In genomic region chr20:41469868-41470267, GRCh38 we compare ENCODE assay signal across 20 cellular contexts.
DNase-seq lines count a peak whose midpoint lies in the region; ATAC-seq and TF ChIP-seq lines count a peak whose summit lies in the region.
"Had no signal": no experiment of that assay in that cellular context is flagged by ENCODE, and none has a peak within 500 bp of the region (broad histone marks: within the 10 kb centered on the region; RNA-seq: fewer than 3 reads in every experiment).

No MANE protein-coding gene starts in this region.

- no peak overlapping the region for H4K8ac ChIP-seq in H9 (replicated peaks; ENCODE audit: insufficient read length, low read depth, low read length)

- no peaks in the 10 kb centered on the region for H3K23me2 ChIP-seq in H9 (ENCODE audit: insufficient read length, low read depth, low read length, poor library complexity, severe bottlenecking)

- no peak overlapping the region for H2BK12ac ChIP-seq in H9 (ENCODE audit: insufficient read length, low read depth, low read length)

- H2AK5ac ChIP-seq in H9 (ENCODE audit: insufficient read length, low read length) = no peak overlapping the region

- no peaks in the 10 kb centered on the region for H3K79me1 ChIP-seq in H9 (ENCODE audit: insufficient read depth, low read depth, low read length, poor library complexity, severe bottlenecking)

- H3K9ac ChIP-seq in H9 (ENCODE audit: extremely low read depth, insufficient read length, low read length) (no peak overlapping the region), PC-3 (ENCODE audit: low read length) (no peak overlapping the region)

- POLR2A ChIA-PET in HEK293 (lab: Yijun Ruan, JAX) (no interaction called here), PC-3 (lab: Charles Lee; ENCODE audit: unreplicated experiment) (no interaction called here)

- H3K23ac ChIP-seq in H9 (ENCODE audit: insufficient read length, low read depth, low read length) = no peak overlapping the region

- H3K56ac ChIP-seq in H9 (ENCODE audit: insufficient read length, low read depth, low read length) = no peak overlapping the region

- H4K20me1 ChIP-seq in H9 (ENCODE audit: control insufficient read depth, insufficient read depth, insufficient read length) (no peaks in the 10 kb centered on the region), PC-3 (ENCODE audit: low read length) (no peaks in the 10 kb centered on the region)

- BruUV-seq in PC-3 (replicated peaks; lab: Mats Ljungman, UMichigan) = no TSS peak

- TF ChIP-seq POLR2A in upper lobe of left lung (IDR thresholded peaks at IDR 0.05) (no peak), suprapubic skin (IDR thresholded peaks at IDR 0.05) (no peak)

- H3K4me1 ChIP-seq in HEK293 (ENCODE audit: control insufficient read depth, insufficient read depth, low read length) (no peaks in the 10 kb centered on the region), H9 (ENCODE audit: insufficient read depth, low read length) (no peaks in the 10 kb centered on the region), upper lobe of left lung (no peaks in the 10 kb centered on the region), suprapubic skin (peaks cover under 1% of the 10 kb centered on the region), PC-3 (ENCODE audit: insufficient read depth, low read length) (no peaks in the 10 kb centered on the region)
- H3K4me1 ChIP-seq: BE2C had no signal

- no CpG with 5 or more reads among the region's 3 CpGs for WGBS in H9 (ENCODE audit: extremely low coverage, insufficient read length, low lambda C conversion rate)
- WGBS in upper lobe of left lung, 2 donors = 86% methylated on average over 3 of the region's 3 CpGs
- 49% methylated on average over 3 of the region's 3 CpGs for WGBS in suprapubic skin

- H3K9me3 ChIP-seq in HEK293 (ENCODE audit: control insufficient read depth, insufficient read depth, low read depth, low read length) (no peaks in the 10 kb centered on the region), H9 (ENCODE audit: control insufficient read depth, low read depth, low read length) (no peaks in the 10 kb centered on the region), upper lobe of left lung (peaks cover 0 to 3% (median 0%) of the 10 kb centered on the region in 4 donors), suprapubic skin (no peaks in the 10 kb centered on the region), PC-3 (ENCODE audit: low read length) (no peaks in the 10 kb centered on the region)
- H3K9me3 ChIP-seq: BE2C had no signal

- H3K14ac ChIP-seq in H9 (ENCODE audit: insufficient read depth, low read length) = no peak overlapping the region

- H3K4me3 ChIP-seq in AG10803 (ENCODE audit: low read length) (no peak overlapping the region), HEK293 (ENCODE audit: low read depth, low read length) (no peak overlapping the region), fibroblast of villous mesenchyme (ENCODE audit: low read depth, low read length) (no peak overlapping the region), upper lobe of left lung (no peak overlapping the region), suprapubic skin (no peak overlapping the region), PC-3 (ENCODE audit: low read length) (no peak overlapping the region)
- H3K4me3 ChIP-seq: PC-9, SJSA1 had no signal

- no peak overlapping the region for H2BK5ac ChIP-seq in H9 (ENCODE audit: insufficient read length, low read length)

- H3K4me1 Mint-ChIP-seq in memory B cell (peaks cover 7% of the 10 kb centered on the region), H9 (no peaks in the 10 kb centered on the region)

- TF ChIP-seq CTCF in AG10803 (conservative IDR thresholded peaks at IDR 0.05; ENCODE audit: low read length) (no peak), HEK293 (tag by site-specific recombination; IDR thresholded peaks at IDR 0.05) (no peak), fibroblast of villous mesenchyme (IDR thresholded peaks at IDR 0.05; ENCODE audit: insufficient read depth, low read depth, low read length) (no peak), H9 (conservative IDR thresholded peaks at IDR 0.05) (no peak), upper lobe of left lung (IDR thresholded peaks at IDR 0.05) (no peak), suprapubic skin (IDR thresholded peaks at IDR 0.05) (no peak), PC-3 (conservative IDR thresholded peaks at IDR 0.05; ENCODE audit: low read depth, low read length) (no peak)

- H3K36me3 Mint-ChIP-seq in memory B cell = peaks cover 59% of the 10 kb centered on the region
- H3K36me3 Mint-ChIP-seq in H9 (ENCODE audit: insufficient read depth in 1 of 3, low read depth in 3 of 3) = peaks cover 37 to 61% (median 48%) of the 10 kb centered on the region in 3 experiments

- H3K27ac ChIP-seq in HEK293 (ENCODE audit: extremely low read depth, low read depth, low read length) (no peak overlapping the region), H9 (ENCODE audit: insufficient read length, low read depth, low read length) (no peak overlapping the region), upper lobe of left lung (no peak overlapping the region), suprapubic skin (no peak overlapping the region), PC-3 (ENCODE audit: low read length) (no peak overlapping the region)
- H3K27ac ChIP-seq: PC-9, SJSA1 had no signal

- no peak overlapping the region for H3T11ph ChIP-seq in H9 (ENCODE audit: low read length)

- TF ChIP-seq EP300 in upper lobe of left lung (IDR thresholded peaks at IDR 0.05) = no peak
- TF ChIP-seq EP300 in suprapubic skin (IDR thresholded peaks at IDR 0.05) = no peak

- H3K18ac ChIP-seq in H9 (ENCODE audit: insufficient read length, low read depth, low read length) = no peak overlapping the region

- H3K4me3 Mint-ChIP-seq in memory B cell = no peak overlapping the region
- H3K4me3 Mint-ChIP-seq in H9 = no peak overlapping the region
- H3K4me3 Mint-ChIP-seq: CD8-positive, alpha-beta T cell had no signal

- no peaks in the 10 kb centered on the region for H3K27me3 Mint-ChIP-seq in memory B cell
- no peaks in the 10 kb centered on the region for H3K27me3 Mint-ChIP-seq in H9 (ENCODE audit: low read depth)

- H3K79me2 ChIP-seq in H9 (ENCODE audit: insufficient read depth, low read length) (no peaks in the 10 kb centered on the region), PC-3 (ENCODE audit: low read length) (no peaks in the 10 kb centered on the region)

- H3K36me3 ChIP-seq in HEK293 (ENCODE audit: control insufficient read depth in 2 of 2, insufficient read depth in 1 of 2, low read length in 2 of 2) (peaks cover 3 to 63% of the 10 kb centered on the region in 2 experiments; a peak in 2 of 3 replicates), upper lobe of left lung (peaks cover 0 to 63% (median 13%) of the 10 kb centered on the region in 4 donors), suprapubic skin (peaks cover 49% of the 10 kb centered on the region), PC-3 (ENCODE audit: low read depth, low read length) (no peaks in the 10 kb centered on the region)

- CTCF ChIA-PET in HEK293 (lab: Yijun Ruan, JAX) = no interaction called here
- CTCF ChIA-PET in PC-3 (lab: Charles Lee) = no interaction called here

- H3K27ac Mint-ChIP-seq in memory B cell (peak overlapping the region; percentile 56), H9 (no peak overlapping the region)
- H3K27ac Mint-ChIP-seq: CD8-positive, alpha-beta T cell had no signal

- H3F3A ChIP-seq in PC-3 (ENCODE audit: low read length, unreplicated experiment) = no peaks in the 10 kb centered on the region

- H3K9me3 Mint-ChIP-seq in memory B cell (peaks cover 2% of the 10 kb centered on the region), H9 (no peaks in the 10 kb centered on the region)

- ATAC-seq in memory B cell (ENCODE audit: low read depth) (no peak), upper lobe of left lung (ENCODE audit: low FRiP score in 2 of 2) (no peak), PC-3 (no peak)
- ATAC-seq: CD8-positive, alpha-beta T cell had no signal

- H2AFZ ChIP-seq in H9 (ENCODE audit: low read length) (no peak overlapping the region), PC-3 (ENCODE audit: low read length) (no peak overlapping the region)
- H2AFZ ChIP-seq: PC-9 had no signal

- H2BK15ac ChIP-seq in H9 (ENCODE audit: low read depth, low read length) = no peak overlapping the region

- no peaks in the 10 kb centered on the region for H3K9me2 ChIP-seq in PC-3 (replicated peaks; ENCODE audit: low read length)

- no peak overlapping the region for H2BK20ac ChIP-seq in H9 (ENCODE audit: low read depth, low read length, poor library complexity, severe bottlenecking)

- H2BK120ac ChIP-seq in H9 (ENCODE audit: low read depth, low read length, poor library complexity, severe bottlenecking) = no peak overlapping the region

- H3K4me2 ChIP-seq in H9 (ENCODE audit: insufficient read depth, insufficient read length, low read length) = no peak overlapping the region
- no peak overlapping the region for H3K4me2 ChIP-seq in PC-3 (ENCODE audit: low read length)
- H3K4me2 ChIP-seq: PC-9 had no signal

- intact Hi-C loops in PC-3 (cut with micrococcal nuclease) = no loop called here

- DNase-seq in AG10803 (ENCODE audit: low read depth) = peak; percentile 6
- DNase-seq in fibroblast of villous mesenchyme (ENCODE audit: low read depth) = peak; percentile 30
- no peak for DNase-seq in memory B cell (ENCODE audit: low spot score in 2 of 2)
- DNase-seq in H9 = no peak
- no peak for DNase-seq in upper lobe of left lung
- DNase-seq in suprapubic skin (ENCODE audit: low spot score in 2 of 2) = no peak
- no peak for DNase-seq in PC-3
- DNase-seq: BE2C; Calu3; CD8-positive, alpha-beta T cell; EL; H7; NCI-H1048; NCI-H1436; NCI-H1930; NCI-H345; NCI-H524 treated with DMSO at 0.1 percent for 48 hours; PC-9 had no signal

- no peaks in the 10 kb centered on the region for H3K27me3 ChIP-seq in H9 (ENCODE audit: insufficient read depth, low read length)
- H3K27me3 ChIP-seq in upper lobe of left lung = no peaks in the 10 kb centered on the region
- no peaks in the 10 kb centered on the region for H3K27me3 ChIP-seq in suprapubic skin
- H3K27me3 ChIP-seq in PC-3 (ENCODE audit: low read length) = no peaks in the 10 kb centered on the region
- H3K27me3 ChIP-seq: BE2C, SJSA1 had no signal

- no peak overlapping the region for H4K91ac ChIP-seq in H9 (ENCODE audit: insufficient read length, low read depth, low read length)

- no peak overlapping the region for H3K4ac ChIP-seq in H9 (ENCODE audit: low read depth, low read length)

- no peak overlapping the region for H4K5ac ChIP-seq in H9 (ENCODE audit: insufficient read length, low read depth, low read length)

TF ChIP-seq in HEK293, 187 proteins besides CTCF, POLR2A, EP300 and RAD21 (continues in another document):
- TF ChIP-seq ZBTB8A (tag by site-specific recombination; IDR thresholded peaks at IDR 0.05) (no peak), ZFP69B (tag by site-specific recombination; IDR thresholded peaks at IDR 0.05) (no peak), ZFHX2 (tag by site-specific recombination; conservative IDR thresholded peaks at IDR 0.05) (peak; percentile 53), EGR2 (tag by site-specific recombination; IDR thresholded peaks at IDR 0.05; ENCODE audit: low read depth) (peak; percentile 81), YY2 (tag by site-specific recombination; IDR thresholded peaks at IDR 0.05) (no peak), ZNF560 (tag by site-specific recombination; IDR thresholded peaks at IDR 0.05; ENCODE audit: borderline replicate concordance) (no peak), ZNF530 (tag by site-specific recombination; IDR thresholded peaks at IDR 0.05; ENCODE audit: low read depth) (no peak), ZNF221 (tag by site-specific recombination; IDR thresholded peaks at IDR 0.05; ENCODE audit: borderline replicate concordance) (no peak)

Comparison
In these comparisons a context has a peak if more than half of its experiments do, and no peak if none do; other contexts are left out.
1. DNase-seq: peak in AG10803 (single experiment) and fibroblast of villous mesenchyme (single experiment); none in memory B cell (0 of 2), H9 (single experiment), upper lobe of left lung (0 of 2), suprapubic skin (0 of 2) and PC-3 (single experiment).